In the genomic region with DNA sequence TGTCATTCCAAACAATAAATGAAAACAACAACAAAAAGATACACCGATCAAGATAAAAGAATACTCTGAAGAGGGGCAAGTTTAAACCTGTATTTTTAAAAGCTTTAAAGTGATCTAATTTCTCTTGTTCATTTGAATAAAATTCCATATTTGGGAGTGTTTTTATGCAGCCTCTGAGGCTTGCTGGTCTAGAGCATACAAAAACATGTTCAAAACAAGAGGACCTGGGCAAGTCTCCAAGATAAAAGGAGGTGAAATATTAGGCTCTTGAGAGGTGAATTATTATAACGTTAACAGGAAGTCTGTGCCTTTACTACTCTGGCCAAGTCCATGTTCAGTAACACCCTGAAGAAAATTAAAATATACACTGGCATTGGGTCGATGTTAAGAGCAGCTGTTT, we compare ENCODE assay signal across 15 cellular contexts. TPM values are rescaled to one million over a fixed set of nuclear protein-coding genes. Genes with fewer than 3 reads are reported as not detected.
DNase-seq lines count a peak whose midpoint lies in the region; ATAC-seq and TF ChIP-seq lines count a peak whose summit lies in the region.
"Had no signal": no experiment of that assay in that cellular context is flagged by ENCODE, and none has a peak within 500 bp of the region (broad histone marks: within the 10 kb centered on the region; RNA-seq: fewer than 3 reads in every experiment).

No MANE protein-coding gene starts in this region.

- H3K27me3 ChIP-seq in IMR-90 (ENCODE audit: control insufficient read depth, insufficient read depth, low read length) = no peaks in the 10 kb centered on the region
- H3K27me3 ChIP-seq in spleen (replicated peaks in 1 of 7) = no peaks in the 10 kb centered on the region

- H3K79me1 ChIP-seq in IMR-90 (ENCODE audit: low read depth in 1 of 2, low read length in 2 of 2) = peaks cover 19 to 22% of the 10 kb centered on the region in 2 experiments

- H3K9me3 ChIP-seq in IMR-90 (ENCODE audit: control insufficient read depth, insufficient read depth, low read length) (no peaks in the 10 kb centered on the region), spleen (no peaks in the 10 kb centered on the region)
- H3K9me3 ChIP-seq: SK-N-SH had no signal

- dilution Hi-C loops in IMR-90 (cut with HindIII; ENCODE audit: low sequenced_read_pairs, unreplicated experiment) = no loop called here

- intact Hi-C loops in IMR-90 (cut with micrococcal nuclease) (no loop called here), spleen (cut with DNase I; ENCODE audit: low total_unique reads) (no loop called here)

- H3K36me3 ChIP-seq in IMR-90 (ENCODE audit: control insufficient read depth, insufficient read depth, low read length) = peaks cover 27% of the 10 kb centered on the region
- H3K36me3 ChIP-seq in spleen = peaks cover 0 to 99% (median 42%) of the 10 kb centered on the region in 6 donors

- peaks cover 5% of the 10 kb centered on the region for H3K9me1 ChIP-seq in IMR-90 (ENCODE audit: insufficient read depth, low read length)

- no peak overlapping the region for H3K4ac ChIP-seq in IMR-90 (ENCODE audit: low read depth, low read length)

- H2BK5ac ChIP-seq in IMR-90 (ENCODE audit: low read depth, low read length, poor library complexity, severe bottlenecking) = peak overlapping the region; percentile 46

- WGBS in IMR-90 (ENCODE audit: extremely low coverage in 2 of 2, insufficient read length in 1 of 2), 2 experiments = no CpG with 5 or more reads among the region's 3 CpGs
- WGBS in spleen, 5 donors = 70 to 79% (median 74%) methylated on average over 3 of the region's 3 CpGs

- ATAC-seq in IMR-90 (ENCODE audit: low read depth) = no peak

- H4K91ac ChIP-seq in IMR-90 (ENCODE audit: insufficient read depth, low read depth, low read length) = no peak overlapping the region

- TF ChIP-seq POLR2A in IMR-90 (IDR thresholded peaks at IDR 0.05; ENCODE audit: low read depth, low read length) = no peak
- TF ChIP-seq POLR2A in spleen (IDR thresholded peaks at IDR 0.05) = no peak

- H2AFZ ChIP-seq in IMR-90 (replicated peaks; ENCODE audit: low read length, poor library complexity) = no peak overlapping the region

- no peak overlapping the region; the same call in 1 of the 2 replicates for H3K27ac ChIP-seq in IMR-90 (ENCODE audit: insufficient read depth, low read length)
- no peak overlapping the region for H3K27ac ChIP-seq in RWPE1
- peak overlapping the region in 6 of 8 donors; percentile 20 to 76 (median 61) for H3K27ac ChIP-seq in spleen
- H3K27ac ChIP-seq: KMS-11 had no signal

- no peak for TF ChIP-seq RAD21 in IMR-90 (IDR thresholded peaks at IDR 0.05; ENCODE audit: low read length)

- H3K23ac ChIP-seq in IMR-90 (ENCODE audit: low read depth, low read length) = no peak overlapping the region

- no peak overlapping the region for H2BK120ac ChIP-seq in IMR-90 (ENCODE audit: low read depth, low read length)

- no peak overlapping the region for H2BK15ac ChIP-seq in IMR-90 (ENCODE audit: low read depth, low read length)

- CTCF ChIA-PET in IMR-90 (lab: Yijun Ruan, JAX) = interaction anchor here (0.6 to 1.2 kb wide), 3 partner anchors 8 to 228 kb away, joined by 3 to 5 read pairs (median 4); no protein-coding TSS in a partner anchor
- CTCF ChIA-PET in RWPE1 (lab: Yijun Ruan, JAX) = interaction anchor here (1.0 kb wide), 1 partner anchor 228 kb away, joined by 3 read pairs; no protein-coding TSS in a partner anchor

- H3K4me3 ChIP-seq in IMR-90 (ENCODE audit: insufficient read depth, low read depth, low read length) = no peak overlapping the region
- H3K4me3 ChIP-seq in fibroblast of the aortic adventitia (ENCODE audit: low read depth, low read length) = no peak overlapping the region
- no peak overlapping the region for H3K4me3 ChIP-seq in spleen

- H3K4me2 ChIP-seq in IMR-90 (ENCODE audit: low read depth, low read length) = no peak overlapping the region
- H3K4me2 ChIP-seq: KMS-11 had no signal

- H4K5ac ChIP-seq in IMR-90 (ENCODE audit: low read depth, low read length) = no peak overlapping the region

- peak overlapping the region; percentile 46; the same call in 1 of the 2 replicates for H3K18ac ChIP-seq in IMR-90 (ENCODE audit: low read depth, low read length)

- no TSS peak for BruUV-seq in IMR-90 (replicated peaks; lab: Mats Ljungman, UMichigan)

- no peak overlapping the region for H2AK5ac ChIP-seq in IMR-90 (ENCODE audit: low read depth, low read length)

- H3K56ac ChIP-seq in IMR-90 (ENCODE audit: extremely low read depth, insufficient read depth, low read length) = no peak overlapping the region

- no peak overlapping the region for H3K9ac ChIP-seq in IMR-90 (ENCODE audit: low read depth, low read length)
- H3K9ac ChIP-seq: KMS-11, SK-N-SH had no signal

- TF ChIP-seq CTCF in IMR-90 (conservative IDR thresholded peaks at IDR 0.05; ENCODE audit: low read depth, low read length) (no peak), RWPE1 (conservative IDR thresholded peaks at IDR 0.05; ENCODE audit: low read depth) (no peak), fibroblast of the aortic adventitia (IDR thresholded peaks at IDR 0.05; ENCODE audit: insufficient read depth, low read length) (no peak), spleen (IDR thresholded peaks at IDR 0.05 in 8 of 11, conservative IDR thresholded peaks at IDR 0.05 in 3 of 11) (no peak)

- in situ Hi-C loops in IMR-90 (cut with MboI; ENCODE audit: low sequenced_read_pairs) = no loop called here

- no peak overlapping the region for H2BK20ac ChIP-seq in IMR-90 (ENCODE audit: low read depth, low read length)

- no peak overlapping the region for H4K8ac ChIP-seq in IMR-90 (ENCODE audit: low read depth in 2 of 2, low read length in 2 of 2)

- H2AK9ac ChIP-seq in IMR-90 (replicated peaks; ENCODE audit: low read depth, low read length, poor library complexity) = no peak overlapping the region

- H4K20me1 ChIP-seq in IMR-90 (ENCODE audit: insufficient read depth, low read length) = no peaks in the 10 kb centered on the region

- H3K14ac ChIP-seq in IMR-90 (replicated peaks; ENCODE audit: low read depth, low read length) = no peak overlapping the region

- DNase-seq in IMR-90 (peak; percentile 23), RWPE1 (ENCODE audit: low spot score) (peak; percentile 38), fibroblast of the aortic adventitia (ENCODE audit: low read depth) (peak; percentile 24), spleen (no peak), pons (ENCODE audit: low spot score) (no peak), iPS-NIHi7 (ENCODE audit: extremely low spot score) (no peak), AML-193 (lab: John Stamatoyannopoulos, UW) (no peak)
- DNase-seq in activated naive CD4-positive, alpha-beta T cell treated with anti-CD3 and anti-CD28 coated beads, Interleukin-2, amount 50 U/mL, for 16 hours = no peak
- DNase-seq: activated CD4-positive, CD25-positive, alpha-beta regulatory T cell treated with anti-CD3 and anti-CD28 coated beads, Interleukin-2, amount 50 U/mL, for 72 hours; cortex of kidney; H9; hypothalamus; NCI-H524; SK-N-SH had no signal

- H3K4me1 ChIP-seq in IMR-90 (ENCODE audit: control insufficient read depth, insufficient read depth, low read length) (peaks cover 11% of the 10 kb centered on the region), spleen (peaks cover 0 to 17% (median 2%) of the 10 kb centered on the region in 6 donors)

- POLR2A ChIA-PET in IMR-90 (lab: Charles Lee; ENCODE audit: unreplicated experiment) = interaction anchor here (0.7 kb wide), 1 partner anchor 13 kb away, joined by 3 read pairs; no protein-coding TSS in a partner anchor
- POLR2A ChIA-PET in RWPE1 (lab: Yijun Ruan, JAX; ENCODE audit: low non-redundant PET) = no interaction called here

TF ChIP-seq in IMR-90, 13 proteins besides CTCF, POLR2A, EP300 and RAD21 (continues in another document):
- TF ChIP-seq CEBPB (IDR thresholded peaks at IDR 0.05; ENCODE audit: low read depth, low read length) (no peak), FOS (IDR thresholded peaks at IDR 0.05; ENCODE audit: low read depth, low read length) (no peak), NFE2L2 (IDR thresholded peaks at IDR 0.05; ENCODE audit: low read depth, low read length) (no peak), ELK1 (IDR thresholded peaks at IDR 0.05; ENCODE audit: borderline replicate concordance, low read depth, low read length) (no peak), CHD1 (IDR thresholded peaks at IDR 0.05; ENCODE audit: low read depth, low read length) (no peak), SMC3 (IDR thresholded peaks at IDR 0.05; ENCODE audit: low read depth, low read length) (no peak), RFX5 (IDR thresholded peaks at IDR 0.05; ENCODE audit: low read depth, low read length) (no peak), USF2 (IDR thresholded peaks at IDR 0.05; ENCODE audit: low read depth, low read length) (no peak), MXI1 (IDR thresholded peaks at IDR 0.05; ENCODE audit: borderline replicate concordance, low read depth, low read length) (no peak)

RNA-seq across cellular contexts. Expression of gene URB1, which starts 20.1 kb away (rescaled TPM):
- total RNA-seq in IMR-90 (2012; rRNA removed) (12.7 and 14.2 TPM in 2 replicates), fibroblast of the aortic adventitia (ENCODE audit: low replicate concordance) (16.7 and 21.1 TPM in 2 replicates), spleen (10 to 100 TPM; 11.6 to 20.8 (median 12.4) TPM)
- polyA plus RNA-seq in IMR-90 (2012; rRNA removed) (9.2 and 9.7 TPM in 2 replicates), spleen (1 to 10 TPM; 2.0 to 3.6 (median 2.5) TPM)
- 3.4 and 4.1 TPM in 2 replicates for polyA plus RNA-seq in IMR-90 (2012; cell fraction: cytosol; rRNA removed)
- 12.4 and 16.0 TPM in 2 replicates for polyA plus RNA-seq in IMR-90 (2012; cell fraction: nucleus; rRNA removed; ENCODE audit: low replicate concordance)

RNA-seq across cellular contexts. Expression of gene EVA1C, which starts 39.8 kb away (rescaled TPM):
- total RNA-seq in IMR-90 (2012; rRNA removed) (0.72 and 0.83 TPM in 2 replicates), fibroblast of the aortic adventitia (ENCODE audit: low replicate concordance) (14.5 and 17.8 TPM in 2 replicates), spleen (10 to 100 TPM; 19.3 to 39.4 (median 28.7) TPM)
- polyA plus RNA-seq in IMR-90 (2012; rRNA removed) (1.1 and 1.3 TPM in 2 replicates), spleen (10 to 100 TPM; 11.9 to 18.2 (median 16.2) TPM)
- 0.85 and 1.1 TPM in 2 replicates for polyA plus RNA-seq in IMR-90 (2012; cell fraction: cytosol; rRNA removed)
- 1.2 and 1.5 TPM in 2 replicates for polyA plus RNA-seq in IMR-90 (2012; cell fraction: nucleus; rRNA removed; ENCODE audit: low replicate concordance)

Comparison
In these comparisons a context has a peak if more than half of its experiments do, and no peak if none do; other contexts are left out.
1. DNase-seq: peak in IMR-90 (single experiment), RWPE1 (single experiment) and fibroblast of the aortic adventitia (single experiment); none in spleen (single experiment), pons (single experiment), activated naive CD4-positive, alpha-beta T cell treated with anti-CD3 and anti-CD28 coated beads, Interleukin-2, amount 50 U/mL, for 16 hours (single experiment), iPS-NIHi7 (single experiment) and AML-193 (0 of 2).
2. H3K27ac ChIP-seq: peak in spleen (6 of 8); none in IMR-90 (single experiment) and RWPE1 (single experiment).